ENCODE assay signal across 8 cellular contexts in genomic region chrX:11932423-11932822, GRCh38.
"Had no signal": no experiment of that assay in that cellular context is flagged by ENCODE, and none has a peak within 500 bp of the region (broad histone marks: within the 10 kb centered on the region; RNA-seq: fewer than 3 reads in every experiment).

No MANE protein-coding gene starts in this region.

- DNase-seq: GDM1, GF-D8 had no signal

- FAIRE-seq: G401.6, GM12878, GM12891, GM12892, GM18507, GM19239 had no signal

- H3K4me3 ChIP-seq: GM12878 had no signal

- ATAC-seq: GM12878 had no signal
